Comparison of ENCODE assay signal across 1 cellular context in the genomic region with DNA sequence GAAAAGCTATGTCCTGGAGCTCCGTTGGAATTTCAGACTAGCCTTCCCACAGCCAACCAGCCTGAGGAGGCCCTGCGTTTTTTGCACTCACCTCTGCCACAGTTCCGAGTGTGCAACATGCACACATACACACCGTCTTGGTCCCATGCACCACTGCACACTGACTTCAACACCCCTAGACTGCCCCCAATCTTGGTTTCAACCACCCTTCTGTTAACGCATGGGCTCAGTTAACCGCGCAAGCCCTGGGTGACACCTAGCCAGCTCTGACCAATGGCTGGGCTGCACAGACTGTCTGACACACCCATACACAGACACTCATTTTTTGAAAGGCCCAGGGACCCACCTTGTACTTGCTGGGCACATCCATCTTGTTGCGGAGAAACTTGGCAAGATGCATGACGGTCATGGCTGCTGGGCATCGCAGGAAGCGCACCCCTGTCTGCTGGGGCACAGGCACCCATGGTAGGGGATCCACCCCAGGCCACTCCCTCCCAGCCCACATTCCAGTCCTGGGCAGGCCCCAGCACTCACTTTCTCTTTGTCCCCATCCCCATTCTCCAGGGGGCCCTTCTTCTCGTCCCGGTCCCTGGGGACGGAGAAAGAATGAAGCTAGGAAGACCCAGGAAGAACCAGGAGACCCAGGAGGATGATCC.
TF ChIP-seq lines count a peak whose summit lies in the region.

No MANE protein-coding gene starts in this region.

TF ChIP-seq in K562, 482 proteins besides CTCF, POLR2A, EP300 and RAD21:
- TF ChIP-seq, protein P1, sequence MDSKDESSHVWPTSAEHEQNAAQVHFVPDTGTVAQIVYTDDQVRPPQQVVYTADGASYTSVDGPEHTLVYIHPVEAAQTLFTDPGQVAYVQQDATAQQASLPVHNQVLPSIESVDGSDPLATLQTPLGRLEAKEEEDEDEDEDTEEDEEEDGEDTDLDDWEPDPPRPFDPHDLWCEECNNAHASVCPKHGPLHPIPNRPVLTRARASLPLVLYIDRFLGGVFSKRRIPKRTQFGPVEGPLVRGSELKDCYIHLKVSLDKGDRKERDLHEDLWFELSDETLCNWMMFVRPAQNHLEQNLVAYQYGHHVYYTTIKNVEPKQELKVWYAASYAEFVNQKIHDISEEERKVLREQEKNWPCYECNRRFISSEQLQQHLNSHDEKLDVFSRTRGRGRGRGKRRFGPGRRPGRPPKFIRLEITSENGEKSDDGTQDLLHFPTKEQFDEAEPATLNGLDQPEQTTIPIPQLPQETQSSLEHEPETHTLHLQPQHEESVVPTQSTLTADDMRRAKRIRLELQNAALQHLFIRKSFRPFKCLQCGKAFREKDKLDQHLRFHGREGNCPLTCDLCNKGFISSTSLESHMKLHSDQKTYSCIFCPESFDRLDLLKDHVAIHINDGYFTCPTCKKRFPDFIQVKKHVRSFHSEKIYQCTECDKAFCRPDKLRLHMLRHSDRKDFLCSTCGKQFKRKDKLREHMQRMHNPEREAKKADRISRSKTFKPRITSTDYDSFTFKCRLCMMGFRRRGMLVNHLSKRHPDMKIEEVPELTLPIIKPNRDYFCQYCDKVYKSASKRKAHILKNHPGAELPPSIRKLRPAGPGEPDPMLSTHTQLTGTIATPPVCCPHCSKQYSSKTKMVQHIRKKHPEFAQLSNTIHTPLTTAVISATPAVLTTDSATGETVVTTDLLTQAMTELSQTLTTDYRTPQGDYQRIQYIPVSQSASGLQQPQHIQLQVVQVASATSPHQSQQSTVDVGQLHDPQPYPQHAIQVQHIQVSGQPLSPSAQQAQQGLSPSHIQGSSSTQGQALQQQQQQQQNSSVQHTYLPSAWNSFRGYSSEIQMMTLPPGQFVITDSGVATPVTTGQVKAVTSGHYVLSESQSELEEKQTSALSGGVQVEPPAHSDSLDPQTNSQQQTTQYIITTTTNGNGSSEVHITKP (IDR thresholded peaks at IDR 0.05; ENCODE audit: partially characterized antibody), result peak; percentile 28
- TF ChIP-seq POLR2G (IDR thresholded peaks at IDR 0.05; ENCODE audit: low read depth, low read length) (peak; percentile 42), HNRNPH1 (optimal IDR thresholded peaks at IDR 0.05; ENCODE audit: low read depth, low read length) (no peak), MEF2A (IDR thresholded peaks at IDR 0.05; ENCODE audit: control insufficient read depth, low read depth, low read length) (no peak), THRAP3 (IDR thresholded peaks at IDR 0.05; ENCODE audit: borderline replicate concordance) (no peak), HNRNPK (IDR thresholded peaks at IDR 0.05; ENCODE audit: low read depth, low read length, poor library complexity, severe bottlenecking) (no peak), GATAD2A (IDR thresholded peaks at IDR 0.05) (no peak)
- TF ChIP-seq, protein P2, sequence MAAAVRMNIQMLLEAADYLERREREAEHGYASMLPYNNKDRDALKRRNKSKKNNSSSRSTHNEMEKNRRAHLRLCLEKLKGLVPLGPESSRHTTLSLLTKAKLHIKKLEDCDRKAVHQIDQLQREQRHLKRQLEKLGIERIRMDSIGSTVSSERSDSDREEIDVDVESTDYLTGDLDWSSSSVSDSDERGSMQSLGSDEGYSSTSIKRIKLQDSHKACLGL (CRISPR knock-in tag; IDR thresholded peaks at IDR 0.05; ENCODE audit: borderline replicate concordance, poor library complexity, severe bottlenecking), result no peak
